In the genomic region with DNA sequence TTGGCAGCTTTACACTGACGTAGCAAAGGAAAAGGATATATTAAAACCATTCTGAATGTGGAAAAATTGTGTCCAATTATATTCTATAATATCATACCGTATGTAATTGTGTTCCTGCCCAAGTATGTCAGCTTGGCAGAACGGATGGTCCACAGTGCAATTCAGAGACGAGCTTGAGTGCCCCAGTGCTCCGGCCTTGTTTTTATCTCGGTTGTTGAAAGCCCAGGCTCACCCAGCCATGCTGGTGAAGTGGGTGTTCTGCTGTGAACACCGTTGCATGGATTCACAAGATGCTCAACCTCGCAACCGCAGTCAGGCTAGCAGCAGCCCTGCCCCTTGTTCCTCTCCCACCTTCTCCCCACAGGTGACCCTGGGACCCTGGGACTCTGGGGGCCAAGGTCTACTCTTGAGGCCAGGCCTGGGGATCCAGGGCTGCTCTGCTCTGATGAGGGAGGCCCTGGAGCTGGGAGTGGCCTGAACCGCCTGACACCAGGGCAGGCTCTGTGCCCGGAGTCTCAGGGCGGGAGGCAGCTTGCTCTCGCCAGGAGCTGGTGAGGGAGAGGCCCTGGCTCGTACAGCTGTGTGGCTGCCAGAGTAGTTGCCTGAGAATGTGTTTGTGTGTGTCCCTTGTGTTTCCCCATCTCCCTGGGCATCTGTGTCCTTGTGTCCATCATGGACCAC, we compare ENCODE assay signal across 1 cellular context.
TF ChIP-seq lines count a peak whose summit lies in the region.

No MANE protein-coding gene starts in this region.

TF ChIP-seq in liver, 16 proteins besides CTCF, POLR2A, EP300 and RAD21 (continued from another document):
- peak; percentile 23 for TF ChIP-seq REST (IDR thresholded peaks at IDR 0.05)
- no peak for TF ChIP-seq FOXA2 (IDR thresholded peaks at IDR 0.05)
- TF ChIP-seq GABPA (IDR thresholded peaks at IDR 0.05 in 1 of 2, conservative IDR thresholded peaks at IDR 0.05 in 1 of 2) = no peak
- TF ChIP-seq, protein P1, sequence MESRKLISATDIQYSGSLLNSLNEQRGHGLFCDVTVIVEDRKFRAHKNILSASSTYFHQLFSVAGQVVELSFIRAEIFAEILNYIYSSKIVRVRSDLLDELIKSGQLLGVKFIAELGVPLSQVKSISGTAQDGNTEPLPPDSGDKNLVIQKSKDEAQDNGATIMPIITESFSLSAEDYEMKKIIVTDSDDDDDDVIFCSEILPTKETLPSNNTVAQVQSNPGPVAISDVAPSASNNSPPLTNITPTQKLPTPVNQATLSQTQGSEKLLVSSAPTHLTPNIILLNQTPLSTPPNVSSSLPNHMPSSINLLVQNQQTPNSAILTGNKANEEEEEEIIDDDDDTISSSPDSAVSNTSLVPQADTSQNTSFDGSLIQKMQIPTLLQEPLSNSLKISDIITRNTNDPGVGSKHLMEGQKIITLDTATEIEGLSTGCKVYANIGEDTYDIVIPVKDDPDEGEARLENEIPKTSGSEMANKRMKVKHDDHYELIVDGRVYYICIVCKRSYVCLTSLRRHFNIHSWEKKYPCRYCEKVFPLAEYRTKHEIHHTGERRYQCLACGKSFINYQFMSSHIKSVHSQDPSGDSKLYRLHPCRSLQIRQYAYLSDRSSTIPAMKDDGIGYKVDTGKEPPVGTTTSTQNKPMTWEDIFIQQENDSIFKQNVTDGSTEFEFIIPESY (IDR thresholded peaks at IDR 0.05) = no peak
- peak; percentile 66 for TF ChIP-seq YY1 (IDR thresholded peaks at IDR 0.05)
- peak; percentile 51 for TF ChIP-seq HNF4G (IDR thresholded peaks at IDR 0.05)
- TF ChIP-seq NR2F2 (IDR thresholded peaks at IDR 0.05) = peak; percentile 35
- no peak for TF ChIP-seq TAF1 (conservative IDR thresholded peaks at IDR 0.05)
- TF ChIP-seq, protein P2, sequence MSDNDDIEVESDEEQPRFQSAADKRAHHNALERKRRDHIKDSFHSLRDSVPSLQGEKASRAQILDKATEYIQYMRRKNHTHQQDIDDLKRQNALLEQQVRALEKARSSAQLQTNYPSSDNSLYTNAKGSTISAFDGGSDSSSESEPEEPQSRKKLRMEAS (IDR thresholded peaks at IDR 0.05) = peak; percentile 61
- TF ChIP-seq FOXA1 (IDR thresholded peaks at IDR 0.05) = no peak
